In genomic region chr2:15663802-15664201, GRCh38 we compare ENCODE assay signal across 26 cellular contexts.
"Had no signal": no experiment of that assay in that cellular context is flagged by ENCODE, and none has a peak within 500 bp of the region (broad histone marks: within the 10 kb centered on the region; RNA-seq: fewer than 3 reads in every experiment).

No MANE protein-coding gene starts in this region.

- ATAC-seq: effector memory CD8-positive, alpha-beta T cell; esophagus mucosa; gastrocnemius medialis; heart right ventricle; left cardiac atrium; left lung; left ventricle myocardium superior; lower lobe of right lung had no signal

- H3K4me1 ChIP-seq: colonic mucosa, gastrocnemius medialis, left lung, lower lobe of right lung had no signal

- H3K9me3 ChIP-seq: colonic mucosa, esophagus squamous epithelium, gastrocnemius medialis, heart right ventricle, left lung, lower lobe of right lung had no signal

- H3K27ac ChIP-seq: colonic mucosa, epithelial cell of prostate, esophagus squamous epithelium, gastrocnemius medialis, heart right ventricle, left lung, lower lobe of right lung had no signal

- FAIRE-seq: endometrium, islet of Langerhans, keratinocyte had no signal

- H3K4me3 Mint-ChIP-seq: dendritic cell treated with granulocyte-macrophage colony-stimulating factor and Interleukin-4, amounts not matched to agents 40 ng/mL and 50 ng/mL, for 4 days; effector memory CD8-positive, alpha-beta T cell; endodermal cell; mesothelial cell of epicardium had no signal

- H3K27ac Mint-ChIP-seq: dendritic cell treated with granulocyte-macrophage colony-stimulating factor and Interleukin-4, amounts not matched to agents 40 ng/mL and 50 ng/mL, for 4 days; effector memory CD8-positive, alpha-beta T cell; endodermal cell had no signal

- H3K36me3 ChIP-seq: colonic mucosa, esophagus squamous epithelium, gastrocnemius medialis, heart right ventricle, left lung, lower lobe of right lung had no signal

- DNase-seq: colonic mucosa; cortex of kidney; effector CD8-positive, alpha-beta T cell; effector memory CD8-positive, alpha-beta T cell; endodermal cell; erythroblast; esophagus squamous epithelium; foreskin fibroblast; foreskin melanocyte; gastrocnemius medialis; glutamatergic neuron; head of caudate nucleus; heart right ventricle; hippocampal formation; left cardiac atrium; left lung; left ventricle myocardium superior; lower lobe of right lung; mesenchymal stem cell had no signal

- H3K27me3 ChIP-seq: colonic mucosa, esophagus squamous epithelium, gastrocnemius medialis, left lung had no signal

- H3K27me3 Mint-ChIP-seq: dendritic cell treated with granulocyte-macrophage colony-stimulating factor and Interleukin-4, amounts not matched to agents 40 ng/mL and 50 ng/mL, for 4 days had no signal

- H3K4me3 ChIP-seq: colonic mucosa, esophagus squamous epithelium, gastrocnemius medialis, heart right ventricle, left lung, lower lobe of right lung had no signal
